In genomic region chr15:47377465-47377864, GRCh38 we compare ENCODE assay signal across 19 cellular contexts.
DNase-seq lines count a peak whose midpoint lies in the region; ATAC-seq, FAIRE-seq and TF ChIP-seq lines count a peak whose summit lies in the region.
"Had no signal": no experiment of that assay in that cellular context is flagged by ENCODE, and none has a peak within 500 bp of the region (broad histone marks: within the 10 kb centered on the region; RNA-seq: fewer than 3 reads in every experiment).

No MANE protein-coding gene starts in this region.

- FAIRE-seq in bronchial epithelial cell (lab: Jason Lieb, UNC) (no peak), HepG2 (lab: Jason Lieb, UNC) (no peak)
- FAIRE-seq: GM12878, GM18507, H54 had no signal

- H3K18ac ChIP-seq in IMR-90 (ENCODE audit: low read depth, low read length) = no peak overlapping the region; the same call in 1 of the 2 replicates

- CTCF ChIA-PET in IMR-90 (lab: Yijun Ruan, JAX) = no interaction called here
- CTCF ChIA-PET in HepG2 (lab: Yijun Ruan, JAX; ENCODE audit: low intra/inter-chr PET ratio, low total read pairs) = no interaction called here

- H3K9me1 ChIP-seq in IMR-90 (ENCODE audit: insufficient read depth, low read length) = no peaks in the 10 kb centered on the region

- H3K56ac ChIP-seq in IMR-90 (ENCODE audit: extremely low read depth, insufficient read depth, low read length) = no peak overlapping the region

- H3K9ac ChIP-seq in IMR-90 (ENCODE audit: low read depth, low read length) (no peak overlapping the region), HepG2 (ENCODE audit: insufficient read depth, low read depth, low read length) (no peak overlapping the region)
- H3K9ac ChIP-seq: BLaER1 had no signal

- H4K91ac ChIP-seq in IMR-90 (ENCODE audit: insufficient read depth, low read depth, low read length) = no peak overlapping the region

- dilution Hi-C loops in IMR-90 (cut with HindIII; ENCODE audit: low sequenced_read_pairs, unreplicated experiment) = no loop called here

- in situ Hi-C loops in IMR-90 (cut with MboI; ENCODE audit: low sequenced_read_pairs) = no loop called here
- in situ Hi-C loops in HepG2 (cut with HindIII; ENCODE audit: extremely low pct_ligation_motif_present, low pct_unique_long_range_greater_than_20kb) = no loop called here

- H3K9me3 ChIP-seq in IMR-90 (ENCODE audit: control insufficient read depth, insufficient read depth, low read length) (no peaks in the 10 kb centered on the region), HepG2 (ENCODE audit: low read length) (peaks cover 18% of the 10 kb centered on the region)
- H3K9me3 ChIP-seq: BLaER1, Caco-2, HAP-1 had no signal

- TF ChIP-seq EP300 in HepG2 (IDR thresholded peaks at IDR 0.05; ENCODE audit: low read depth in 2 of 2, low read length in 2 of 2) = no peak
- TF ChIP-seq EP300 in HepG2 (CRISPR knock-in tag; IDR thresholded peaks at IDR 0.05; ENCODE audit: borderline replicate concordance) = no peak

- no peak overlapping the region for H3K4me2 ChIP-seq in IMR-90 (ENCODE audit: low read depth, low read length)
- no peak overlapping the region for H3K4me2 ChIP-seq in HepG2 (ENCODE audit: low read depth, low read length)

- POLR2A ChIA-PET in IMR-90 (lab: Charles Lee; ENCODE audit: unreplicated experiment) (no interaction called here), HepG2 (lab: Yijun Ruan, JAX) (no interaction called here)

- no peak overlapping the region for H2BK5ac ChIP-seq in IMR-90 (ENCODE audit: low read depth, low read length, poor library complexity, severe bottlenecking)

- no TSS peak for BruUV-seq in IMR-90 (replicated peaks; lab: Mats Ljungman, UMichigan)
- no TSS peak for BruUV-seq in HepG2 (replicated peaks; lab: Mats Ljungman, UMichigan)

- no peak overlapping the region for H2AK5ac ChIP-seq in IMR-90 (ENCODE audit: low read depth, low read length)

- no peaks in the 10 kb centered on the region for H3K27me3 ChIP-seq in IMR-90 (ENCODE audit: control insufficient read depth, insufficient read depth, low read length)
- H3K27me3 ChIP-seq in bronchial epithelial cell (ENCODE audit: control insufficient read depth, insufficient read depth, low read length) = no peaks in the 10 kb centered on the region
- no peaks in the 10 kb centered on the region for H3K27me3 ChIP-seq in HepG2 (ENCODE audit: control insufficient read depth in 1 of 2, insufficient read depth in 2 of 2, low read length in 2 of 2)
- H3K27me3 ChIP-seq: BLaER1 had no signal

- 0 out of 3 replicates have a peak overlapping the region, but pooled peaks have one; percentile 34 for H2BK15ac ChIP-seq in IMR-90 (ENCODE audit: low read depth, low read length)

- no peak overlapping the region for H3K4me3 ChIP-seq in IMR-90 (ENCODE audit: insufficient read depth, low read depth, low read length)
- no peak overlapping the region for H3K4me3 ChIP-seq in bronchial epithelial cell (ENCODE audit: low read depth, low read length)
- no peak overlapping the region for H3K4me3 ChIP-seq in fibroblast of pulmonary artery (replicated peaks; ENCODE audit: low read depth, low read length)
- H3K4me3 ChIP-seq in HepG2 (replicated peaks in 1 of 3; ENCODE audit: insufficient read depth in 1 of 3, low read depth in 2 of 3, low read length in 3 of 3) = no peak overlapping the region
- H3K4me3 ChIP-seq: BLaER1, GM12878, HAP-1 had no signal

- intact Hi-C loops in IMR-90 (cut with micrococcal nuclease) (no loop called here), HepG2 (cut with micrococcal nuclease; ENCODE audit: unreplicated experiment) (no loop called here)

- H2BK20ac ChIP-seq in IMR-90 (ENCODE audit: low read depth, low read length) = peak overlapping the region; percentile 43; the same call in 1 of the 2 replicates

- no peak overlapping the region; the same call in 1 of the 2 replicates for H4K5ac ChIP-seq in IMR-90 (ENCODE audit: low read depth, low read length)

- no peaks in the 10 kb centered on the region for H3K79me2 ChIP-seq in HepG2 (ENCODE audit: insufficient read depth, low read length)

- TF ChIP-seq POLR2A in IMR-90 (IDR thresholded peaks at IDR 0.05; ENCODE audit: low read depth, low read length) (no peak), HepG2 (IDR thresholded peaks at IDR 0.05; ENCODE audit: insufficient read depth in 1 of 2, low read depth in 2 of 2, low read length in 2 of 2) (no peak)

- no peaks in the 10 kb centered on the region for H3K79me1 ChIP-seq in IMR-90 (ENCODE audit: low read depth in 1 of 2, low read length in 2 of 2)

- H3K36me3 ChIP-seq in IMR-90 (ENCODE audit: control insufficient read depth, insufficient read depth, low read length) (no peaks in the 10 kb centered on the region), bronchial epithelial cell (ENCODE audit: control insufficient read depth, insufficient read depth, low read length) (no peaks in the 10 kb centered on the region), HepG2 (replicated peaks in 1 of 2; ENCODE audit: control insufficient read depth in 1 of 2, insufficient read depth in 2 of 2, low read length in 2 of 2) (no peaks in the 10 kb centered on the region)
- H3K36me3 ChIP-seq: BLaER1, HAP-1 had no signal

- H2AK9ac ChIP-seq in IMR-90 (replicated peaks; ENCODE audit: low read depth, low read length, poor library complexity) = no peak overlapping the region

- no CpG with 5 or more reads among the region's 2 CpGs for WGBS in IMR-90 (ENCODE audit: extremely low coverage in 2 of 2, insufficient read length in 1 of 2), 2 experiments
- 2% methylated on average over 2 of the region's 2 CpGs for WGBS in HepG2 (ENCODE audit: low lambda C conversion rate)

- H4K20me1 ChIP-seq in IMR-90 (ENCODE audit: insufficient read depth, low read length) (no peaks in the 10 kb centered on the region), HepG2 (ENCODE audit: insufficient read depth, low read length) (no peaks in the 10 kb centered on the region)
- H4K20me1 ChIP-seq: BLaER1 had no signal

- peaks cover 3% of the 10 kb centered on the region; the same call in 1 of the 2 replicates for H3K4me1 ChIP-seq in IMR-90 (ENCODE audit: control insufficient read depth, insufficient read depth, low read length)
- H3K4me1 ChIP-seq in HepG2 (ENCODE audit: insufficient read depth, low read length) = no peaks in the 10 kb centered on the region
- H3K4me1 ChIP-seq: Caco-2, HAP-1 had no signal

- H4K8ac ChIP-seq in IMR-90 (ENCODE audit: low read depth in 2 of 2, low read length in 2 of 2) = peak overlapping the region in 1 of 2 experiments; percentile 53; a peak in 1 of 4 replicates

- no peak overlapping the region for H3K23ac ChIP-seq in IMR-90 (ENCODE audit: low read depth, low read length)

- H2AFZ ChIP-seq in IMR-90 (replicated peaks; ENCODE audit: low read length, poor library complexity) = no peak overlapping the region
- H2AFZ ChIP-seq in HepG2 (ENCODE audit: low read length) = no peak overlapping the region

- H3K14ac ChIP-seq in IMR-90 (replicated peaks; ENCODE audit: low read depth, low read length) = no peak overlapping the region; the same call in 1 of the 2 replicates

- no peak for TF ChIP-seq RAD21 in IMR-90 (IDR thresholded peaks at IDR 0.05; ENCODE audit: low read length)
- no peak for TF ChIP-seq RAD21 in HepG2 (CRISPR knock-in tag; IDR thresholded peaks at IDR 0.05)

- TF ChIP-seq CTCF in IMR-90 (conservative IDR thresholded peaks at IDR 0.05; ENCODE audit: low read depth, low read length) = no peak
- no peak for TF ChIP-seq CTCF in bronchial epithelial cell (IDR thresholded peaks at IDR 0.05; ENCODE audit: insufficient read depth, low read length, severe bottlenecking)
- no peak for TF ChIP-seq CTCF in fibroblast of pulmonary artery (IDR thresholded peaks at IDR 0.05; ENCODE audit: low read length, missing control alignments)
- TF ChIP-seq CTCF in HepG2 (CRISPR knock-in tag; IDR thresholded peaks at IDR 0.05) = no peak

- H3K27ac ChIP-seq in IMR-90 (ENCODE audit: insufficient read depth, low read length) = no peak overlapping the region
- H3K27ac ChIP-seq in HepG2 (ENCODE audit: extremely low read length, insufficient read depth, low read length) = no peak overlapping the region
- H3K27ac ChIP-seq: BLaER1, C4-2B had no signal

- ATAC-seq in IMR-90 (ENCODE audit: low read depth) = no peak
- ATAC-seq in HepG2 = no peak
- ATAC-seq: CD8-positive, alpha-beta T cell; GM12878 had no signal

- DNase-seq in IMR-90 = no peak
- DNase-seq in bronchial epithelial cell (ENCODE audit: low read depth) = peak; percentile 15
- DNase-seq in fibroblast of pulmonary artery (ENCODE audit: low read depth) = peak; percentile 16
- DNase-seq in islet precursor cell = no peak
- no peak for DNase-seq in DMS114 treated with DMSO at 0.1 percent for 48 hours (lab: John Stamatoyannopoulos, UW; ENCODE audit: unreplicated experiment)
- no peak for DNase-seq in HepG2 (ENCODE audit: low spot score)
- DNase-seq: Caco-2; CD4-positive, CD25-positive, alpha-beta regulatory T cell; CD8-positive, alpha-beta T cell; DMS79; EL; GDM1; GOT3 had no signal

- peak overlapping the region; percentile 63; the same call in 1 of the 2 replicates for H2BK120ac ChIP-seq in IMR-90 (ENCODE audit: low read depth, low read length)

- no peak overlapping the region for H3K4ac ChIP-seq in IMR-90 (ENCODE audit: low read depth, low read length)

TF ChIP-seq in IMR-90, 13 proteins besides CTCF, POLR2A, EP300 and RAD21:
- TF ChIP-seq MAZ (IDR thresholded peaks at IDR 0.05; ENCODE audit: borderline replicate concordance, low read depth, low read length) = no peak
TF ChIP-seq in IMR-90: peak in this region for 0.

TF ChIP-seq in HepG2, 621 proteins besides CTCF, POLR2A, EP300 and RAD21:
- TF ChIP-seq ZBTB8A (CRISPR knock-in tag; IDR thresholded peaks at IDR 0.05; ENCODE audit: borderline replicate concordance, low read depth) (no peak), ZNF224 (CRISPR knock-in tag; IDR thresholded peaks at IDR 0.05) (no peak), ZNF674 (CRISPR knock-in tag; IDR thresholded peaks at IDR 0.05; ENCODE audit: low read depth) (no peak), RXRA (CRISPR knock-in tag; IDR thresholded peaks at IDR 0.05) (no peak), ELK4 (CRISPR knock-in tag; IDR thresholded peaks at IDR 0.05; ENCODE audit: borderline replicate concordance) (no peak), CHD2 (IDR thresholded peaks at IDR 0.05; ENCODE audit: low read depth, low read length) (no peak), HNRNPUL1 (IDR thresholded peaks at IDR 0.05; ENCODE audit: low read depth, low read length) (no peak), ZNF234 (CRISPR knock-in tag; conservative IDR thresholded peaks at IDR 0.05) (no peak)

Comparison
In these comparisons a context has a peak if more than half of its experiments do, and no peak if none do; other contexts are left out.
1. DNase-seq: peak in bronchial epithelial cell (single experiment) and fibroblast of pulmonary artery (single experiment); none in IMR-90 (single experiment), islet precursor cell (single experiment), DMS114 treated with DMSO at 0.1 percent for 48 hours (single experiment) and HepG2 (single experiment).